ENCODE assay signal across 9 cellular contexts in the genomic region with DNA sequence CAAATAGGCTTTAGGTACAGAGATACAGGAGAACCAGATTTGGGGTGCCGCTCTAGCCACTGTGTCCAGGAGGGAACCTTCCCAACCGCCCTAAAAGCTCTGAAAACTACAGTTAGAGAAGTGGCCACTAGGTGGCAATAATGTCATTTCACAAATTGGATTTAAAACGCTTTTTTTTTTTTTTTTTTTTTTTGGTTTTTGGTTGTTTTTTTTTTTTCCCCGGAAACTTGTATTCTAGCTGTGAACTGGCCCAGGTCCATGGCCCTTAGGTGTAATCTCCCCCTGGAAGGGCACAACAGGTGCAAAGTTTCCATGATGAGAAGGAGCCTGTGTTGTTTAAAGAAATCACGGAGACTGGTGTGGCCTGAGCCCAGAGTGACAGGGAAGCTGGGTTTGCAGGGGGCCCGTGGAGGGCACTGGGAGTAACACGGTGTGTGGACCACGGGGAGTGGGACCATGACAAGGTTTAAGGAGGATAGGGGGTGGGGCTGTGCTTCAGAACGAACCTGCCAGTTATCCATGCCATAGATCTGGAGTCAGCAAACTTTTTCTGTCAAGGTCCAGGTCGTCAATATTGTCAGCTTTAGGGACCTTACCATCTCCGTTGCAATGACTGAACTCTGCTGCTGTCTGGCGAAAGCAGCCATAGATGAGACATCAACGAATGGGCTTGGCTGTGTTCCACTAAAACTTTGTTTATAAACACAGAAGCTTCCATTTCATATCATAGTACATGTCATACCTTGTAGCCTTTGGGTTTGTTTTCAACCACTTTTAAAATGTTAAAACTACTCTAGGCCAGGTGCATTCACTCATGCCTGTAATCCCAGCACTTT. TPM values are rescaled to one million over a fixed set of nuclear protein-coding genes. Genes with fewer than 3 reads are reported as not detected.
DNase-seq lines count a peak whose midpoint lies in the region; FAIRE-seq and TF ChIP-seq lines count a peak whose summit lies in the region.
"Had no signal": no experiment of that assay in that cellular context is flagged by ENCODE, and none has a peak within 500 bp of the region (broad histone marks: within the 10 kb centered on the region; RNA-seq: fewer than 3 reads in every experiment).

No MANE protein-coding gene starts in this region.

- peaks cover 0 to 3% (median 0%) of the 10 kb centered on the region in 4 donors for H3K4me1 ChIP-seq in tibial nerve

- intact Hi-C loops in dorsolateral prefrontal cortex (cut with DNase I) = loop anchor here (1.0 to 5.0 kb wide), 5 partner anchors 58 to 465 kb away; no protein-coding TSS in a partner anchor

- no peak for TF ChIP-seq POLR2A in tibial nerve (IDR thresholded peaks at IDR 0.05)
- no peak for TF ChIP-seq POLR2A in H54 (IDR thresholded peaks at IDR 0.05; ENCODE audit: low read depth, low read length)

- TF ChIP-seq CTCF in dorsolateral prefrontal cortex (IDR thresholded peaks at IDR 0.05 in 54 of 56, conservative IDR thresholded peaks at IDR 0.05 in 2 of 56; ENCODE audit: low read depth in 1 of 56, partially characterized antibody in 56 of 56) (peak; percentile 53 to 89 (median 77)), tibial nerve (IDR thresholded peaks at IDR 0.05) (peak in 4 of 5 experiments; percentile 53 to 74 (median 62))

- WGBS in tibial nerve, 2 donors = 19% methylated on average over 13 of the region's 13 CpGs

- peak overlapping the region in 2 of 59 donors; percentile 5 to 33 for H3K4me3 ChIP-seq in dorsolateral prefrontal cortex
- no peak overlapping the region for H3K4me3 ChIP-seq in tibial nerve

- H3K36me3 ChIP-seq in tibial nerve = no peaks in the 10 kb centered on the region

- no peak for TF ChIP-seq EP300 in tibial nerve (IDR thresholded peaks at IDR 0.05)

- FAIRE-seq in H54 (lab: Jason Lieb, UNC) = no peak

- DNase-seq in activated gamma-delta T cell treated with Interleukin-2 at 50 U/mL for 16 hours (peak; percentile 45), activated gamma-delta T cell (lab: John Stamatoyannopoulos, UW) (no peak), NCI-H1436 treated with DMSO at 0.1 percent for 48 hours (lab: John Stamatoyannopoulos, UW) (peak; percentile 0), T-helper 1 cell (peak in 4 of 5 donors; percentile 23 to 68 (median 44)), dorsolateral prefrontal cortex (no peak), midbrain (lab: John Stamatoyannopoulos, UW) (peak; percentile 44), tibial nerve (ENCODE audit: low spot score in 2 of 2) (peak in 1 of 2 donors; percentile 85), H54 (ENCODE audit: insufficient read length, low spot score) (no peak)

- H3K27ac ChIP-seq in dorsolateral prefrontal cortex (no peak overlapping the region), tibial nerve (no peak overlapping the region)

- H3K27me3 ChIP-seq in dorsolateral prefrontal cortex = peaks cover 0 to 12% (median 0%) of the 10 kb centered on the region in 45 donors
- H3K27me3 ChIP-seq in tibial nerve = peaks cover 0 to 8% of the 10 kb centered on the region in 2 donors

- H3K9me3 ChIP-seq in tibial nerve = no peaks in the 10 kb centered on the region

RNA-seq across cellular contexts. Expression of a gene that starts 10.1 kb away (rescaled TPM):
- total RNA-seq in dorsolateral prefrontal cortex (not detected), tibial nerve (not detected)
- total RNA-seq: urinary bladder had no signal

RNA-seq across cellular contexts. Expression of a gene that starts 15.1 kb away (rescaled TPM):
- total RNA-seq in dorsolateral prefrontal cortex (10 to 100 TPM in 20 of 120 experiments, 1 to 10 TPM in 100; 3.5 to 31.7 (median 6.9) TPM), tibial nerve (10 to 100 TPM; 31.9 to 58.6 (median 49.4) TPM)

RNA-seq across cellular contexts. Expression of a gene that starts 42.9 kb away (rescaled TPM):
- total RNA-seq in dorsolateral prefrontal cortex = not detected
- not detected for total RNA-seq in tibial nerve
- total RNA-seq: urinary bladder had no signal

Comparison
In these comparisons a context has a peak if more than half of its experiments do, and no peak if none do; other contexts are left out.
1. DNase-seq: peak in activated gamma-delta T cell treated with Interleukin-2 at 50 U/mL for 16 hours (single experiment), NCI-H1436 treated with DMSO at 0.1 percent for 48 hours (single experiment), T-helper 1 cell (4 of 5) and midbrain (single experiment); none in activated gamma-delta T cell (single experiment), dorsolateral prefrontal cortex (0 of 10) and H54 (single experiment).